Comparison of ENCODE assay signal across 8 cellular contexts in the genomic region with DNA sequence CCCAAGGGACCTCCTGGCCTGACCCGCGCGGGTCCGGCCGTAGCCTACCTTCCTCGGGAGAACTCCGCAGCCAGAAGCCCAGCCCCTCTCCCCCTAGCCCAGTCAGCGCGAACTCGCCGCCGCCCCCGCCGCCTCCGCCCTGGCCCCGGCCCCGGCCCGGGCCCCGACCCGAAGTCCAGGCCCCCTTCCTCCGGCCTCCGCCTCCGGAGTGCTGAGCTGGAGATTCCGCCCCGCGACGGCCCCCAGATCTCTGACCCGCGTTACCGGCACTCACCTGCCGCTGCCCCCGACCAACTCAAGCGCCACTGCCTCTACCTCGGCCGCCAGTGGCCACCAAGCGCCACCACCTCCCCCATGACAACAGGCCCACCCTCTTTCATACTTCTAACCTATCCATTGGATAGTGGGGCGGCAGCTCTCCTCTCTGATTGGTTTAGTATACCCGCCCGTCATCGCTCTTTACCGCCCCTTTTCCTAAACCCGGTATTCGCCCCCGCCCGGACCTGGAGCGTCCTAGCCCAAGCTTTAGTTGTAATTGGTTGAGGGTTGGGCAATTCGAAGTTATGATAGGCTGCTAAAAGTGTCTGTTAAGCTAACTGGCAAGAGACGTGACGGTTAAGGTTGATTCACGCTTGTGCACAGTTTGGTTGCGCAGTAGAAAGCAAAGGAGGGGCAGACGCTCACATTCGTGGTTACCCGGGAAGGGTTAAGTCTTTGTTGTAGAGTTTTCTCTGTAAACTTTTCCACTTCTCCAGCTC. TPM values are rescaled to one million over a fixed set of nuclear protein-coding genes. Genes with fewer than 3 reads are reported as not detected.
A peak's percentile ranks its signal among the peaks of the same experiment; 100 is the strongest.
DNase-seq lines count a peak whose midpoint lies in the region; ATAC-seq, FAIRE-seq and TF ChIP-seq lines count a peak whose summit lies in the region.

NUMB (minus strand) TSS at position 328 of the 758 bp plus-strand sequence. CDS start 102,795 bp downstream, outside the sequence.

- H3K36me3 ChIP-seq in Loucy (ENCODE audit: insufficient read depth, low read length), result no peaks in the 10 kb centered on the region

- peak; percentile 96 to 100 (median 97) for ATAC-seq in natural killer cell

- peak within 1 kb of the TSS; percentile 99 for H3K4me3 Mint-ChIP-seq in natural killer cell

- no peaks in the 10 kb centered on the region for H3K36me3 Mint-ChIP-seq in natural killer cell

- peak within 1 kb of the TSS; percentile 90 for H3K9ac ChIP-seq in Loucy (ENCODE audit: low read depth, low read length, poor library complexity, severe bottlenecking)

- H3K9me2 ChIP-seq in Loucy (replicated peaks; ENCODE audit: low read depth, low read length), result no peaks in the 10 kb centered on the region

- peak; percentile 92 for TF ChIP-seq POLR2A in H54 (IDR thresholded peaks at IDR 0.05; ENCODE audit: low read depth, low read length)
- TF ChIP-seq POLR2A in Raji (IDR thresholded peaks at IDR 0.05; ENCODE audit: insufficient read depth, low read depth, low read length), result peak; percentile 76

- no peaks in the 10 kb centered on the region for H3K9me3 Mint-ChIP-seq in natural killer cell

- H3K9me3 ChIP-seq in Loucy (ENCODE audit: insufficient read depth, low read depth, low read length), result no peaks in the 10 kb centered on the region

- peaks cover 38% of the 10 kb centered on the region for H3K79me2 ChIP-seq in Loucy (ENCODE audit: insufficient read depth, low read length)

- peak within 1 kb of the TSS; percentile 85 for H2AFZ ChIP-seq in Loucy (ENCODE audit: low read length)

- peaks cover 6 to 7% of the 10 kb centered on the region in 2 donors for H3K27me3 Mint-ChIP-seq in natural killer cell (ENCODE audit: low read depth in 2 of 2)

- intact Hi-C loops in natural killer cell (cut with micrococcal nuclease), result loop anchor here (1.0 kb wide), 2 partner anchors 14 to 32 kb away; partner anchors contain the start of gene RIOX1

- TF ChIP-seq CTCF in Loucy (conservative IDR thresholded peaks at IDR 0.05; ENCODE audit: low read length), result no peak
- TF ChIP-seq CTCF in natural killer cell (IDR thresholded peaks at IDR 0.05), result no peak

- no peaks in the 10 kb centered on the region for H3K27me3 ChIP-seq in Loucy (ENCODE audit: insufficient read depth, low read length, poor library complexity, severe bottlenecking)

- no peaks in the 10 kb centered on the region for H3F3A ChIP-seq in Loucy (ENCODE audit: low read depth)

- peaks cover 44% of the 10 kb centered on the region for H3K4me1 ChIP-seq in Loucy (ENCODE audit: insufficient read depth, low read length, poor library complexity, severe bottlenecking)

- peak; percentile 98 for FAIRE-seq in H54 (lab: Jason Lieb, UNC)

- H3K4me3 ChIP-seq in Loucy (ENCODE audit: low read length, poor library complexity, severe bottlenecking), result peak within 1 kb of the TSS; percentile 98

- H4K20me1 ChIP-seq in Loucy (ENCODE audit: insufficient read depth, low read length, poor library complexity, severe bottlenecking), result peaks cover 40% of the 10 kb centered on the region

- DNase-seq in ELF-1 (ENCODE audit: low read depth, low spot score) (peak; percentile 100), H54 (ENCODE audit: insufficient read length, low spot score) (peak; percentile 97), fibroblast of peridontal ligament (ENCODE audit: extremely low read depth) (peak; percentile 100), natural killer cell (peak; percentile 90)
- peak; percentile 93 for DNase-seq in activated T-helper 9 cell treated with anti-CD3 and anti-CD28 coated beads, Interleukin-2, amount 50 U/mL, for 16 hours (ENCODE audit: low read depth)
- peak; percentile 97 for DNase-seq in stimulated activated naive CD4-positive, alpha-beta T cell treated with Interleukin-2 at 50 U/mL for 16 hours (lab: John Stamatoyannopoulos, UW)

- H3K4me1 Mint-ChIP-seq in natural killer cell, result peaks cover 38 to 43% of the 10 kb centered on the region in 2 donors

- peak within 1 kb of the TSS; percentile 90 to 95 for H3K27ac Mint-ChIP-seq in natural killer cell

- H3K4me2 ChIP-seq in Loucy (ENCODE audit: low read depth, low read length, poor library complexity, severe bottlenecking), result peak within 1 kb of the TSS; percentile 95

RNA-seq across cellular contexts. Expression of gene NUMB, which starts in this region (rescaled TPM):
- total RNA-seq in natural killer cell, result 10 to 100 TPM; 50.0 to 67.4 (median 56.3) TPM

Comparison
In these comparisons a context has a peak if more than half of its experiments do, and no peak if none do; other contexts are left out.
1. Peak in every context shown above with its lines: DNase-seq, ATAC-seq and H3K4me3 ChIP-seq.